ENCODE assay signal across 16 cellular contexts in the genomic region with DNA sequence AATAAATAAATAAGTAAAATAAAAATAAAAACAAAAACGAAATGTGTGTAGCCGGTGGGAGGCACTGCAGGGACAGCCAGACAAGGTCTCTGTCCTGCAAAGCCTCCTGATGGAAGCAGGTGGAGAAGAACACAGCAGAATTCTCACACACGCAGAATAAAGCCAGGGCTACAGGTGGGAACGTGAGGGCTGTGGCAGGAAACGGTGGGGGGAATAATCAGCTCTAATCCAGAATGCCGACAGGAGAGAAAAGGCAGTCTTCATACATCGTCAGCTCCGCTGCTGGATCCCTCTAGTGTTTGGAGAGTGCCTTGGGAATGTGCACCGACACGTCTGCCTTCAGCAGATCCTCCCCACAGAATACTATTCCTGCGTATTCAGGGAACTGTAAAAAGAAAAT. TPM values are rescaled to one million over a fixed set of nuclear protein-coding genes. Genes with fewer than 3 reads are reported as not detected.
DNase-seq lines count a peak whose midpoint lies in the region; ATAC-seq and TF ChIP-seq lines count a peak whose summit lies in the region.
"Had no signal": no experiment of that assay in that cellular context is flagged by ENCODE, and none has a peak within 500 bp of the region (broad histone marks: within the 10 kb centered on the region; RNA-seq: fewer than 3 reads in every experiment).

No MANE protein-coding gene starts in this region.

- H3K4me2 ChIP-seq in neural cell (ENCODE audit: low read length), result no peak overlapping the region

- no peak overlapping the region for H3K9ac ChIP-seq in neural cell (ENCODE audit: low read length)

- no peaks in the 10 kb centered on the region for H3K9me2 ChIP-seq in neural cell (ENCODE audit: insufficient read depth, low read length)

- no peaks in the 10 kb centered on the region for H3F3A ChIP-seq in neural cell (ENCODE audit: insufficient read depth, low read length, poor library complexity, severe bottlenecking)

- H3K4me1 Mint-ChIP-seq in activated T-cell treated with anti-CD3 and anti-CD28 coated beads, Interleukin-2, amount 50 U/mL, for 72 hours (ENCODE audit: low read depth), result no peaks in the 10 kb centered on the region

- no peaks in the 10 kb centered on the region for H3K27me3 Mint-ChIP-seq in activated T-cell treated with anti-CD3 and anti-CD28 coated beads, Interleukin-2, amount 50 U/mL, for 72 hours (ENCODE audit: low read depth)

- no peaks in the 10 kb centered on the region for H3K79me2 ChIP-seq in neural cell (replicated peaks; ENCODE audit: insufficient read depth, low read length)

- H3K4me3 ChIP-seq in choroid plexus epithelial cell (ENCODE audit: low read depth, low read length), result no peak overlapping the region
- H3K4me3 ChIP-seq in neural cell (ENCODE audit: low read length), result no peak overlapping the region
- H3K4me3 ChIP-seq: ovary, Peyer's patch had no signal

- no peak overlapping the region for H3K27ac ChIP-seq in neural cell (ENCODE audit: low read length)
- H3K27ac ChIP-seq: ovary, Peyer's patch had no signal

- DNase-seq in ELF-1 (ENCODE audit: low read depth, low spot score) (peak; percentile 67), NCI-H2171 treated with DMSO at 0.1 percent for 48 hours (lab: John Stamatoyannopoulos, UW) (peak; percentile 52), choroid plexus epithelial cell (ENCODE audit: low read depth) (peak; percentile 53), H4 (ENCODE audit: low spot score) (no peak), NCI-H2107 (lab: John Stamatoyannopoulos, UW) (no peak), posterior vena cava (ENCODE audit: low spot score) (no peak)
- no peak for DNase-seq in activated T-cell treated with anti-CD3 and anti-CD28 coated beads, Interleukin-2, amount 50 U/mL, for 72 hours
- DNase-seq: central memory CD4-positive, alpha-beta T cell; DND-41; foreskin melanocyte; NCI-H1694 treated with DMSO at 0.1 percent for 48 hours; ovary; Peyer's patch; stimulated activated CD4-positive, alpha-beta T cell treated with anti-CD3 and anti-CD28 coated beads, Interleukin-2, amount 100 ng/mL, for 24 hours; stimulated activated naive CD8-positive, alpha-beta T cell treated with anti-CD3 and anti-CD28 coated beads, Interleukin-15, Interleukin-2, amounts not matched to agents 100 U/mL and 50 U/mL, for 24 hours had no signal

- peak; percentile 33 for TF ChIP-seq RAD21 in neural cell (conservative IDR thresholded peaks at IDR 0.05)

- H4K20me1 ChIP-seq in neural cell (ENCODE audit: insufficient read depth), result no peaks in the 10 kb centered on the region

- H3K9me3 ChIP-seq in neural cell (ENCODE audit: low read length), result no peaks in the 10 kb centered on the region
- H3K9me3 ChIP-seq: ovary, Peyer's patch had no signal

- no peak overlapping the region for H3K4me3 Mint-ChIP-seq in activated T-cell treated with anti-CD3 and anti-CD28 coated beads, Interleukin-2, amount 50 U/mL, for 72 hours

- no peak for TF ChIP-seq EP300 in neural cell (conservative IDR thresholded peaks at IDR 0.05; ENCODE audit: poor library complexity, severe bottlenecking)

- H2AFZ ChIP-seq in neural cell (ENCODE audit: low read depth, low read length), result no peak overlapping the region

- no peaks in the 10 kb centered on the region for H3K27me3 ChIP-seq in neural cell (ENCODE audit: insufficient read depth, low read depth, low read length)
- H3K27me3 ChIP-seq: ovary, Peyer's patch had no signal

- ATAC-seq in activated T-cell treated with anti-CD3 and anti-CD28 coated beads, Interleukin-2, amount 50 U/mL, for 72 hours (replicated peaks in 1 of 2), result no peak
- ATAC-seq: stimulated activated naive CD8-positive, alpha-beta T cell treated with anti-CD3 and anti-CD28 coated beads, Interleukin-15, Interleukin-2, amounts not matched to agents 100 U/mL and 50 U/mL, for 24 hours had no signal

- no peaks in the 10 kb centered on the region for H3K36me3 ChIP-seq in neural cell (ENCODE audit: insufficient read depth, low read length)
- H3K36me3 ChIP-seq: ovary, Peyer's patch had no signal

- H3K9me3 Mint-ChIP-seq in activated T-cell treated with anti-CD3 and anti-CD28 coated beads, Interleukin-2, amount 50 U/mL, for 72 hours, result no peaks in the 10 kb centered on the region

- H3K36me3 Mint-ChIP-seq in activated T-cell treated with anti-CD3 and anti-CD28 coated beads, Interleukin-2, amount 50 U/mL, for 72 hours (ENCODE audit: insufficient read depth in 2 of 2), result no peaks in the 10 kb centered on the region

- H3K27ac Mint-ChIP-seq in activated T-cell treated with anti-CD3 and anti-CD28 coated beads, Interleukin-2, amount 50 U/mL, for 72 hours, result no peak overlapping the region

- intact Hi-C loops in posterior vena cava (cut with DNase I), result no loop called here

- peak; percentile 54 for TF ChIP-seq CTCF in choroid plexus epithelial cell (conservative IDR thresholded peaks at IDR 0.05; ENCODE audit: low read depth, low read length)
- TF ChIP-seq CTCF in neural cell (IDR thresholded peaks at IDR 0.05; ENCODE audit: poor library complexity, severe bottlenecking), result peak; percentile 45

TF ChIP-seq in neural cell, 6 proteins besides CTCF, POLR2A, EP300 and RAD21:
- no peak for TF ChIP-seq TAF1 (IDR thresholded peaks at IDR 0.05; ENCODE audit: low read depth)
- TF ChIP-seq, protein P1, sequence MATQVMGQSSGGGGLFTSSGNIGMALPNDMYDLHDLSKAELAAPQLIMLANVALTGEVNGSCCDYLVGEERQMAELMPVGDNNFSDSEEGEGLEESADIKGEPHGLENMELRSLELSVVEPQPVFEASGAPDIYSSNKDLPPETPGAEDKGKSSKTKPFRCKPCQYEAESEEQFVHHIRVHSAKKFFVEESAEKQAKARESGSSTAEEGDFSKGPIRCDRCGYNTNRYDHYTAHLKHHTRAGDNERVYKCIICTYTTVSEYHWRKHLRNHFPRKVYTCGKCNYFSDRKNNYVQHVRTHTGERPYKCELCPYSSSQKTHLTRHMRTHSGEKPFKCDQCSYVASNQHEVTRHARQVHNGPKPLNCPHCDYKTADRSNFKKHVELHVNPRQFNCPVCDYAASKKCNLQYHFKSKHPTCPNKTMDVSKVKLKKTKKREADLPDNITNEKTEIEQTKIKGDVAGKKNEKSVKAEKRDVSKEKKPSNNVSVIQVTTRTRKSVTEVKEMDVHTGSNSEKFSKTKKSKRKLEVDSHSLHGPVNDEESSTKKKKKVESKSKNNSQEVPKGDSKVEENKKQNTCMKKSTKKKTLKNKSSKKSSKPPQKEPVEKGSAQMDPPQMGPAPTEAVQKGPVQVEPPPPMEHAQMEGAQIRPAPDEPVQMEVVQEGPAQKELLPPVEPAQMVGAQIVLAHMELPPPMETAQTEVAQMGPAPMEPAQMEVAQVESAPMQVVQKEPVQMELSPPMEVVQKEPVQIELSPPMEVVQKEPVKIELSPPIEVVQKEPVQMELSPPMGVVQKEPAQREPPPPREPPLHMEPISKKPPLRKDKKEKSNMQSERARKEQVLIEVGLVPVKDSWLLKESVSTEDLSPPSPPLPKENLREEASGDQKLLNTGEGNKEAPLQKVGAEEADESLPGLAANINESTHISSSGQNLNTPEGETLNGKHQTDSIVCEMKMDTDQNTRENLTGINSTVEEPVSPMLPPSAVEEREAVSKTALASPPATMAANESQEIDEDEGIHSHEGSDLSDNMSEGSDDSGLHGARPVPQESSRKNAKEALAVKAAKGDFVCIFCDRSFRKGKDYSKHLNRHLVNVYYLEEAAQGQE (IDR thresholded peaks at IDR 0.05; ENCODE audit: borderline replicate concordance), result no peak
- TF ChIP-seq EZH2 (IDR thresholded peaks at IDR 0.05; ENCODE audit: borderline replicate concordance, insufficient read depth, low read length, poor library complexity, severe bottlenecking), result no peak
- TF ChIP-seq SMC3 (conservative IDR thresholded peaks at IDR 0.05; ENCODE audit: poor library complexity), result peak; percentile 27
- TF ChIP-seq MXI1 (conservative IDR thresholded peaks at IDR 0.05; ENCODE audit: poor library complexity, severe bottlenecking), result no peak

RNA-seq across cellular contexts. Expression of gene SNX8, which starts 6.8 kb away (rescaled TPM):
- 4.4 and 5.7 TPM in 2 replicates for polyA plus RNA-seq in neural cell
- 7.3 and 10.5 TPM in 2 replicates for polyA minus RNA-seq in neural cell
- 27.7 and 40.2 TPM in 2 replicates for total RNA-seq in H4 (2014; rRNA removed; shearing (Covaris generic))
- 10 to 100 TPM; 25.5 to 31.2 TPM for total RNA-seq in activated T-cell treated with anti-CD3 and anti-CD28 coated beads, Interleukin-2, amount 50 U/mL, for 72 hours
- 10 to 100 TPM; 34.2 to 35.9 TPM for total RNA-seq in posterior vena cava

RNA-seq across cellular contexts. Expression of gene EIF3B, which starts 33.6 kb away (rescaled TPM):
- 65.1 and 73.7 TPM in 2 replicates for polyA plus RNA-seq in neural cell
- 84.5 and 106 TPM in 2 replicates for polyA minus RNA-seq in neural cell
- total RNA-seq in H4 (2014; rRNA removed; shearing (Covaris generic)), result 361 and 382 TPM in 2 replicates
- 100 to 1,000 TPM; 120 to 121 TPM for total RNA-seq in activated T-cell treated with anti-CD3 and anti-CD28 coated beads, Interleukin-2, amount 50 U/mL, for 72 hours
- total RNA-seq in posterior vena cava, result 10 to 100 TPM; 78.1 to 90.1 TPM

Comparison
In these comparisons a context has a peak if more than half of its experiments do, and no peak if none do; other contexts are left out.
1. DNase-seq: peak in ELF-1 (single experiment), NCI-H2171 treated with DMSO at 0.1 percent for 48 hours (single experiment) and choroid plexus epithelial cell (single experiment); none in H4 (single experiment), NCI-H2107 (single experiment), activated T-cell treated with anti-CD3 and anti-CD28 coated beads, Interleukin-2, amount 50 U/mL, for 72 hours (0 of 2) and posterior vena cava (single experiment).